21 cellular contexts compared by ENCODE assay signal in genomic region chr2:70388128-70388527, GRCh38.
DNase-seq lines count a peak whose midpoint lies in the region; ATAC-seq, FAIRE-seq and TF ChIP-seq lines count a peak whose summit lies in the region.
"Had no signal": no experiment of that assay in that cellular context is flagged by ENCODE, and none has a peak within 500 bp of the region (broad histone marks: within the 10 kb centered on the region; RNA-seq: fewer than 3 reads in every experiment).

No MANE protein-coding gene starts in this region.

- POLR2A ChIA-PET in PC-9 (lab: Charles Lee; ENCODE audit: unreplicated experiment), result interaction anchor here (0.6 kb wide), 3 partner anchors 28 to 329 kb away, joined by 7 to 14 read pairs (median 9); no protein-coding TSS in a partner anchor

- H3K4me2 ChIP-seq in PC-9, result peak overlapping the region; percentile 23
- H3K4me2 ChIP-seq: GM23338 had no signal

- H3K9me2 ChIP-seq in PC-9 (ENCODE audit: insufficient read depth), result no peaks in the 10 kb centered on the region

- intact Hi-C loops in PC-9 (cut with micrococcal nuclease; ENCODE audit: unreplicated experiment), result loop anchor here (10.0 kb wide), 1 partner anchor 137 kb away; no protein-coding TSS in a partner anchor

- H3K79me2 ChIP-seq in PC-9 (ENCODE audit: low read depth), result no peaks in the 10 kb centered on the region

- H4K20me1 ChIP-seq in PC-9 (ENCODE audit: insufficient read depth), result no peaks in the 10 kb centered on the region

- peaks cover 32% of the 10 kb centered on the region for H3K4me1 ChIP-seq in PC-9 (replicated peaks; ENCODE audit: insufficient read depth)
- H3K4me1 ChIP-seq in SJCRH30, result no peaks in the 10 kb centered on the region
- H3K4me1 ChIP-seq: BE2C, HAP-1, Peyer's patch had no signal

- H3K27me3 ChIP-seq in PC-9 (ENCODE audit: insufficient read depth, low read depth) (no peaks in the 10 kb centered on the region), bronchial epithelial cell (ENCODE audit: control insufficient read depth, insufficient read depth, low read length) (no peaks in the 10 kb centered on the region), SJCRH30 (peaks cover 3% of the 10 kb centered on the region)
- H3K27me3 ChIP-seq: BE2C, Peyer's patch had no signal

- TF ChIP-seq CTCF in PC-9 (conservative IDR thresholded peaks at IDR 0.05) (no peak), bronchial epithelial cell (IDR thresholded peaks at IDR 0.05; ENCODE audit: insufficient read depth, low read length, severe bottlenecking) (no peak)

- peak; percentile 83 for DNase-seq in HPDE6-E6E7 (ENCODE audit: extremely low spot score)
- DNase-seq in PC-9, result peak; percentile 35 to 87
- peak; percentile 99 for DNase-seq in bronchial epithelial cell (ENCODE audit: low read depth)
- DNase-seq in cerebellum (ENCODE audit: low spot score), result no peak
- no peak for DNase-seq in SJCRH30
- DNase-seq in NOMO-1 (lab: John Stamatoyannopoulos, UW; ENCODE audit: unreplicated experiment in 2 of 2), result no peak
- DNase-seq: BE2C, EL, Kasumi-1, MM.1S, NCI-H1092, NCI-H1436, NCI-H187 treated with DMSO at 0.1 percent for 48 hours, NCI-H69, Peyer's patch, Right ventricle myocardium superior, T-helper 2 cell had no signal

- H3K9me3 ChIP-seq in PC-9 (ENCODE audit: insufficient read depth, low read depth) (no peaks in the 10 kb centered on the region), SJCRH30 (replicated peaks) (no peaks in the 10 kb centered on the region)
- H3K9me3 ChIP-seq: BE2C, HAP-1, Peyer's patch had no signal

- H3K36me3 ChIP-seq in PC-9 (ENCODE audit: low read depth), result peaks cover 6% of the 10 kb centered on the region; the same call in 1 of the 2 replicates
- no peaks in the 10 kb centered on the region for H3K36me3 ChIP-seq in bronchial epithelial cell (ENCODE audit: control insufficient read depth, insufficient read depth, low read length)
- H3K36me3 ChIP-seq in SJCRH30, result no peaks in the 10 kb centered on the region
- H3K36me3 ChIP-seq: BE2C, HAP-1, Peyer's patch had no signal

- no peak for TF ChIP-seq POLR2A in GM18505 (IDR thresholded peaks at IDR 0.05; ENCODE audit: borderline replicate concordance, extremely low read depth, insufficient read depth, insufficient read length)

- no peak for ATAC-seq in GM18505 (IDR thresholded peaks at IDR 0.05; ENCODE audit: unreplicated experiment)
- ATAC-seq: GM23338 had no signal

- peak; percentile 79 for FAIRE-seq in bronchial epithelial cell (lab: Jason Lieb, UNC)
- FAIRE-seq: D721Med had no signal

- CTCF ChIA-PET in PC-9 (lab: Charles Lee), result interaction anchor here (1.1 kb wide), 1 partner anchor 16 kb away, joined by 4 read pairs; no protein-coding TSS in a partner anchor

- H3K4me3 ChIP-seq in PC-9 (no peak overlapping the region), bronchial epithelial cell (ENCODE audit: low read depth, low read length) (no peak overlapping the region), SJCRH30 (no peak overlapping the region)
- H3K4me3 ChIP-seq: GM23338, HAP-1, Peyer's patch had no signal

- no TSS peak for BruUV-seq in PC-9 (replicated peaks; lab: Mats Ljungman, UMichigan)

- H3F3A ChIP-seq in PC-9 (ENCODE audit: insufficient read depth, low read depth), result peaks cover 32% of the 10 kb centered on the region

- H3K27ac ChIP-seq in PC-9, result peak overlapping the region; percentile 83
- no peak overlapping the region for H3K27ac ChIP-seq in SJCRH30
- H3K27ac ChIP-seq: Peyer's patch had no signal

- no peak overlapping the region for H2AFZ ChIP-seq in PC-9
- H2AFZ ChIP-seq: GM23338 had no signal

Comparison
In these comparisons a context has a peak if more than half of its experiments do, and no peak if none do; other contexts are left out.
1. DNase-seq: peak in HPDE6-E6E7 (single experiment), PC-9 (2 of 2) and bronchial epithelial cell (single experiment); none in cerebellum (single experiment), SJCRH30 (0 of 2) and NOMO-1 (0 of 2).